In the genomic region with DNA sequence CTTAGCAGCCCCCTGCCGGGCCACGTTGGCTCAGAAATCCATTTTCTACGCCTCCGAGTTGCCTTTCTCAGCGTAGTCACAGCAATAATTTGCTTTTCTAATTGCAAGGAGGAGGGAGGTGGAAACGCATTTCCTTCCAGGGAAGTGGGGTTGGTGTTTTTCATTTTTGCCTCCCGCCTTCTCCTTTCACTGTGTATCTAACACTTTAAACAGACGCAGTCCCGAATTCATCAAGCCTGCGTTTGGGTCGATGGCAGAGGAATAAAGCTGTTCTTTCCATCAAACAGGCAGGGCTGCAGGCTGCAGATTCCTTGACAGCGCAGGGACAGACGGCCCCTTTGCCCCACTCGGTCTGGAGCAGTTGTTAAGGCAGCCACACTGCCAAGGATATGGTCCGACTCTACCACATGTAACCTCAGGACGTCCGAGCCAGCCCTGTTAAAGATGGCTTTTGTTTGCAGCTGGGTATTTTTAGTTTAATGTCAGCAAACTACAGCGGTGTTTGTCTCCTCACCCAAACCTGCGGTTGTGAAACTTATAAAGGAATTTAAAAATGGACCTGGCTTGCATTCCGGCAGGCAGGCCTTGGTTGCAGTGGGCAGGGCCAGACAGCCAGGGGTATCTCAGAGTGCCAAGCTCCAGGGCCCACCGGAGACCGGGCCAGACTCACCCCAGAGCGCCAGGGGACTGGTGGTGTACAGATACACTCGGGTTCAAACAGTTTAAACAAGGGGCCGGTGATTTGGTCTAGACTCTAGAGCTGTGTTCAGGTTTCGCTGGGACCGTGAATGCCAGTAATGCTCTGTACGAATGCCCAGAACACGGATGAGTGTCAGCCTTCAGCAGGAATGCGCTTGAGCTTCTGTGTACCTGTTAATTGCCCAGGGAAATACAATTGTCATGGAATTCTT, we compare ENCODE assay signal across 8 cellular contexts. TPM values are rescaled to one million over a fixed set of nuclear protein-coding genes. Genes with fewer than 3 reads are reported as not detected.
A peak's percentile ranks its signal among the peaks of the same experiment; 100 is the strongest.
DNase-seq lines count a peak whose midpoint lies in the region; ATAC-seq and TF ChIP-seq lines count a peak whose summit lies in the region.

No MANE protein-coding gene starts in this region.

- peaks cover 14% of the 10 kb centered on the region for H3K36me3 Mint-ChIP-seq in activated naive CD8-positive, alpha-beta T cell treated with anti-CD3 and anti-CD28 coated beads, Interleukin-2, amount 10 ng/mL, durations not matched to agents 7 days and 5 days

- H2AK9ac ChIP-seq in IMR-90 (replicated peaks; ENCODE audit: low read depth, low read length, poor library complexity) = no peak overlapping the region

- TF ChIP-seq CTCF in IMR-90 (conservative IDR thresholded peaks at IDR 0.05; ENCODE audit: low read depth, low read length) = no peak
- TF ChIP-seq CTCF in omental fat pad (IDR thresholded peaks at IDR 0.05) = no peak

- H3K9ac ChIP-seq in IMR-90 (ENCODE audit: low read depth, low read length) (no peak overlapping the region), skeletal muscle tissue (ENCODE audit: low read depth in 1 of 3, low read length in 3 of 3) (peak overlapping the region; percentile 65 to 71 (median 70))

- no peaks in the 10 kb centered on the region for H3K27me3 Mint-ChIP-seq in activated naive CD8-positive, alpha-beta T cell treated with anti-CD3 and anti-CD28 coated beads, Interleukin-2, amount 10 ng/mL, durations not matched to agents 7 days and 5 days

- H3K27ac Mint-ChIP-seq in activated naive CD8-positive, alpha-beta T cell treated with anti-CD3 and anti-CD28 coated beads, Interleukin-2, amount 10 ng/mL, durations not matched to agents 7 days and 5 days = peak overlapping the region; percentile 87

- peaks cover 2% of the 10 kb centered on the region; the same call in 1 of the 2 replicates for H3K4me1 ChIP-seq in IMR-90 (ENCODE audit: control insufficient read depth, insufficient read depth, low read length)
- H3K4me1 ChIP-seq in right cardiac atrium (ENCODE audit: control insufficient read depth, insufficient read depth, low read length) = peaks cover 9% of the 10 kb centered on the region
- peaks cover 24 to 26% (median 25%) of the 10 kb centered on the region in 3 donors for H3K4me1 ChIP-seq in skeletal muscle tissue (ENCODE audit: control insufficient read depth in 3 of 3, insufficient read depth in 3 of 3, low read length in 3 of 3)

- peak overlapping the region; percentile 79 for H3K4me2 ChIP-seq in IMR-90 (ENCODE audit: low read depth, low read length)

- H4K5ac ChIP-seq in IMR-90 (ENCODE audit: low read depth, low read length) = no peak overlapping the region

- ATAC-seq in IMR-90 (ENCODE audit: low read depth) = no peak
- ATAC-seq in activated naive CD8-positive, alpha-beta T cell treated with anti-CD3 and anti-CD28 coated beads, Interleukin-2, amount 10 ng/mL, durations not matched to agents 7 days and 5 days (ENCODE audit: low read depth) = no peak
- no peak for ATAC-seq in right cardiac atrium
- no peak for ATAC-seq in omental fat pad (ENCODE audit: low FRiP score)
- no peak for ATAC-seq in HG02642 (IDR thresholded peaks at IDR 0.05; ENCODE audit: poor library complexity, unreplicated experiment)
- ATAC-seq in HG03521 (IDR thresholded peaks at IDR 0.05; ENCODE audit: unreplicated experiment) = no peak

- no peak overlapping the region for H4K91ac ChIP-seq in IMR-90 (ENCODE audit: insufficient read depth, low read depth, low read length)

- H2BK15ac ChIP-seq in IMR-90 (ENCODE audit: low read depth, low read length) = no peak overlapping the region

- in situ Hi-C loops in IMR-90 (cut with MboI; ENCODE audit: low sequenced_read_pairs) = no loop called here

- H2AFZ ChIP-seq in IMR-90 (replicated peaks; ENCODE audit: low read length, poor library complexity) = peak overlapping the region; percentile 92

- 83% methylated on average over 10 of the region's 30 CpGs; no CpG with 5 or more reads in 1 of the 2 experiments for WGBS in IMR-90 (ENCODE audit: extremely low coverage in 2 of 2, insufficient read length in 1 of 2), 2 experiments
- 20% methylated on average over 30 of the region's 30 CpGs for WGBS in right cardiac atrium

- CTCF ChIA-PET in IMR-90 (lab: Yijun Ruan, JAX) = no interaction called here

- POLR2A ChIA-PET in IMR-90 (lab: Charles Lee; ENCODE audit: unreplicated experiment) = no interaction called here
- POLR2A ChIA-PET in activated naive CD8-positive, alpha-beta T cell treated with anti-CD3 and anti-CD28 coated beads, Interleukin-2, amount 10 ng/mL, durations not matched to agents 7 days and 5 days (lab: Charles Lee) = interaction anchor here (1.0 to 6.8 kb wide), 19 partner anchors 8 to 649 kb away, joined by 3 to 63 read pairs (median 5); partner anchors contain the start of gene WASHC4

- peaks cover 14% of the 10 kb centered on the region; the same call in 1 of the 2 replicates for H3K27me3 ChIP-seq in IMR-90 (ENCODE audit: control insufficient read depth, insufficient read depth, low read length)
- no peaks in the 10 kb centered on the region for H3K27me3 ChIP-seq in right cardiac atrium (ENCODE audit: control insufficient read depth, insufficient read depth)
- H3K27me3 ChIP-seq in skeletal muscle tissue (ENCODE audit: control insufficient read depth in 3 of 3, insufficient read depth in 3 of 3, low read length in 3 of 3) = peaks cover 0 to 40% (median 38%) of the 10 kb centered on the region in 3 donors

- H3K9me3 Mint-ChIP-seq in activated naive CD8-positive, alpha-beta T cell treated with anti-CD3 and anti-CD28 coated beads, Interleukin-2, amount 10 ng/mL, durations not matched to agents 7 days and 5 days = no peaks in the 10 kb centered on the region

- no peak overlapping the region for H3K23ac ChIP-seq in IMR-90 (ENCODE audit: low read depth, low read length)

- H3K36me3 ChIP-seq in IMR-90 (ENCODE audit: control insufficient read depth, insufficient read depth, low read length) (no peaks in the 10 kb centered on the region), skeletal muscle tissue (ENCODE audit: control insufficient read depth in 3 of 3, insufficient read depth in 3 of 3, low read length in 3 of 3) (no peaks in the 10 kb centered on the region)

- no peaks in the 10 kb centered on the region for H4K20me1 ChIP-seq in IMR-90 (ENCODE audit: insufficient read depth, low read length)

- no peak overlapping the region for H3K14ac ChIP-seq in IMR-90 (replicated peaks; ENCODE audit: low read depth, low read length)

- no peak overlapping the region; the same call in 1 of the 2 replicates for H3K4ac ChIP-seq in IMR-90 (ENCODE audit: low read depth, low read length)

- H3K56ac ChIP-seq in IMR-90 (ENCODE audit: extremely low read depth, insufficient read depth, low read length) = no peak overlapping the region

- H3K4me1 Mint-ChIP-seq in activated naive CD8-positive, alpha-beta T cell treated with anti-CD3 and anti-CD28 coated beads, Interleukin-2, amount 10 ng/mL, durations not matched to agents 7 days and 5 days = peaks cover 45% of the 10 kb centered on the region

- TF ChIP-seq POLR2A in IMR-90 (IDR thresholded peaks at IDR 0.05; ENCODE audit: low read depth, low read length) = no peak

- no peak overlapping the region for H2BK20ac ChIP-seq in IMR-90 (ENCODE audit: low read depth, low read length)

- peak overlapping the region; percentile 69 for H3K4me3 ChIP-seq in IMR-90 (ENCODE audit: insufficient read depth, low read depth, low read length)
- peak overlapping the region; percentile 70 for H3K4me3 ChIP-seq in right cardiac atrium (ENCODE audit: low read length)
- H3K4me3 ChIP-seq in skeletal muscle tissue (ENCODE audit: low read length in 3 of 3) = peak overlapping the region; percentile 68 to 76 (median 74)

- no TSS peak for BruUV-seq in IMR-90 (replicated peaks; lab: Mats Ljungman, UMichigan)

- H4K8ac ChIP-seq in IMR-90 (ENCODE audit: low read depth in 2 of 2, low read length in 2 of 2) = no peak overlapping the region

- H3K9me3 ChIP-seq in IMR-90 (ENCODE audit: control insufficient read depth, insufficient read depth, low read length) (no peaks in the 10 kb centered on the region), right cardiac atrium (ENCODE audit: control insufficient read depth, low read length) (no peaks in the 10 kb centered on the region), skeletal muscle tissue (ENCODE audit: control insufficient read depth in 3 of 3, low read length in 3 of 3) (no peaks in the 10 kb centered on the region)

- dilution Hi-C loops in IMR-90 (cut with HindIII; ENCODE audit: low sequenced_read_pairs, unreplicated experiment) = no loop called here

- H2BK5ac ChIP-seq in IMR-90 (ENCODE audit: low read depth, low read length, poor library complexity, severe bottlenecking) = no peak overlapping the region

- intact Hi-C loops in IMR-90 (cut with micrococcal nuclease) = no loop called here
- intact Hi-C loops in right cardiac atrium (cut with DNase I) = loop anchor here in 3 of 4 donors (2.0 to 10.0 kb wide), 4 partner anchors 77 to 416 kb away; no protein-coding TSS in a partner anchor

- H2AK5ac ChIP-seq in IMR-90 (ENCODE audit: low read depth, low read length) = peak overlapping the region; percentile 58; the same call in 1 of the 2 replicates

- TF ChIP-seq RAD21 in IMR-90 (IDR thresholded peaks at IDR 0.05; ENCODE audit: low read length) = no peak

- peaks cover 0 to 6% of the 10 kb centered on the region in 2 experiments; a peak in 1 of 4 replicates for H3K79me1 ChIP-seq in IMR-90 (ENCODE audit: low read depth in 1 of 2, low read length in 2 of 2)

- no peak overlapping the region for H3K18ac ChIP-seq in IMR-90 (ENCODE audit: low read depth, low read length)

- no peak overlapping the region for H2BK120ac ChIP-seq in IMR-90 (ENCODE audit: low read depth, low read length)

- peak; percentile 34 for DNase-seq in ELR (ENCODE audit: low read depth)
- DNase-seq in IMR-90 = no peak
- peak; percentile 40 for DNase-seq in activated naive CD8-positive, alpha-beta T cell treated with anti-CD3 and anti-CD28 coated beads, Interleukin-2, amount 10 ng/mL, durations not matched to agents 7 days and 5 days
- peak in 2 of 3 donors; percentile 22 to 67 for DNase-seq in right cardiac atrium
- DNase-seq in omental fat pad (ENCODE audit: low spot score) = no peak

- H3K9me1 ChIP-seq in IMR-90 (ENCODE audit: insufficient read depth, low read length) = peaks cover 7% of the 10 kb centered on the region

- H3K27ac ChIP-seq in IMR-90 (ENCODE audit: insufficient read depth, low read length) = no peak overlapping the region
- peak overlapping the region; percentile 4 for H3K27ac ChIP-seq in right cardiac atrium (ENCODE audit: low read length)
- H3K27ac ChIP-seq in skeletal muscle tissue (ENCODE audit: low read depth, low read length) = peak overlapping the region; percentile 37

- peak overlapping the region; percentile 99 for H3K4me3 Mint-ChIP-seq in activated naive CD8-positive, alpha-beta T cell treated with anti-CD3 and anti-CD28 coated beads, Interleukin-2, amount 10 ng/mL, durations not matched to agents 7 days and 5 days

RNA-seq across cellular contexts. Expression of gene CHST11, which starts 2.2 kb away (rescaled TPM):
- total RNA-seq in IMR-90 (2012; rRNA removed) (1.4 TPM in 2 replicates), right cardiac atrium (10 to 100 TPM in 2 of 4 donors, 1 to 10 TPM in 2; 7.2 to 11.8 (median 10.5) TPM), skeletal muscle tissue (2.1 TPM), omental fat pad (10 to 100 TPM; 12.2 to 58.6 (median 30.1) TPM)
- polyA plus RNA-seq in IMR-90 (2012; rRNA removed) (2.7 and 4.3 TPM in 2 replicates), right cardiac atrium (3.1 TPM)
- 2.5 and 2.8 TPM in 2 replicates for polyA plus RNA-seq in IMR-90 (2012; cell fraction: cytosol; rRNA removed)
- polyA plus RNA-seq in IMR-90 (2012; cell fraction: nucleus; rRNA removed; ENCODE audit: low replicate concordance) = 0.69 and 1.6 TPM in 2 replicates
- 10 to 100 TPM; 64.9 to 72.9 TPM for total RNA-seq in activated naive CD8-positive, alpha-beta T cell treated with anti-CD3 and anti-CD28 coated beads, Interleukin-2, amount 10 ng/mL, durations not matched to agents 7 days and 5 days

Comparison
In these comparisons a context has a peak if more than half of its experiments do, and no peak if none do; other contexts are left out.
1. DNase-seq: peak in ELR (single experiment), activated naive CD8-positive, alpha-beta T cell treated with anti-CD3 and anti-CD28 coated beads, Interleukin-2, amount 10 ng/mL, durations not matched to agents 7 days and 5 days (single experiment) and right cardiac atrium (2 of 3); none in IMR-90 (single experiment) and omental fat pad (single experiment).
2. Peak in every context shown above with its lines, with median percentiles within 50 percentile points of each other: H3K4me3 ChIP-seq.